ENCODE assay signal across 23 cellular contexts in the genomic region with DNA sequence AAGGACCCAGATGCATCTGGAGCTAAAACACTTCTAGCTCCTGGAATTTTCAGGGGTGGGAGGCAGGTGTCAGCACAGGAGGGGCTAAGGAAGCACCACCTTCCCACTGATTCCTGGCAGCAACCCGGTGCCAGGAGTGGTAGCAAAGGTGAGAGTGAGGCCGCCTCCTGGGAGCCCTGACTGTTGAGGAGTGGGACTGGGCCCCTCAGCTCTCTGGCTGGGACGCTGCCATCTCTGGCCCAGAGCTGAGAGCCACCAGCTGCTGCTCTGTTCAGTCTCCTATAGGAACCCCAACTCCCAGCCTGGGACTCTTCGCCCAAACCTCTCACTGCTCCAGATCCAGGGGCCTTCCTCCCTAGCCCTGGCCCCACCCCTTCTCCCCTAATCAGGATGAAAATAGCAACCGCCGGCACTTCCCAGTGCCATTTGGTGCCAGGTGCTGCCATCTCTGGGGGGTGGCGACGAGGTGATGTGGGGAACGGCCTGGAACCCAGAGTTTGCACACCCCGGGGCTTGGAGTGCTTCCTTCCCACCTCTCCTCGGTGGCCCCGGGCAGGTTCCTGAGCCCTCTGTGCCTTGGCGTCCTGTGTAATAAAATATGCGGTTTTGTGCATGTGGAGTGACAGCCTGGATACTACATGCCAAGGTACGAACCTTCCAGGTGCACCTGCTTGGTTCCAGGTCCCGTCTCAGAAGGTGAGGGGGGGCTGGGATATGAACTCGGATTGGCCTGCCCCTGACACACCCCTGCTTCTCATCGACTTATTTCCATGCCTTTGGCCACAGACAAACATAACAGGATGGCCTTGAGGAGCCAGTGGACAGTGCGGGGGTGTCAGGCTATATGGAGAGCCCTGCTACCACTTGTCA.
"Had no signal": no experiment of that assay in that cellular context is flagged by ENCODE, and none has a peak within 500 bp of the region (broad histone marks: within the 10 kb centered on the region; RNA-seq: fewer than 3 reads in every experiment).

No MANE protein-coding gene starts in this region.

- DNase-seq: activated CD4-positive, alpha-beta T cell treated with anti-CD3 and anti-CD28 coated beads, Interleukin-2, amount 50 U/mL, for 4 hours; activated naive CD4-positive, alpha-beta T cell treated with anti-CD3 and anti-CD28 coated beads for 36 hours; activated T-cell treated with anti-CD3 and anti-CD28 coated beads, Interleukin-2, amount 50 U/mL, for 1 hour; caudate nucleus; colonic mucosa; effector CD4-positive, alpha-beta T cell; esophagus squamous epithelium; glutamatergic neuron; kidney glomerular epithelial cell; nephron progenitor cell; stimulated activated CD4-positive, alpha-beta T cell treated with anti-CD3 and anti-CD28 coated beads, Interleukin-4, amount 100 ng/mL, for 4 hours; stimulated activated CD8-positive, alpha-beta memory T cell treated with anti-CD3 and anti-CD28 coated beads, Interleukin-4, amount 100 ng/mL, for 48 hours; stimulated activated naive CD8-positive, alpha-beta T cell treated with anti-CD3 and anti-CD28 coated beads, Interleukin-15, Interleukin-2, amounts not matched to agents 100 U/mL and 50 U/mL, for 24 hours; T-helper 1 cell; T1000; trophoblast cell had no signal

- H3K4me1 ChIP-seq: parathyroid adenoma had no signal

- H3K4me3 ChIP-seq: colonic mucosa, esophagus squamous epithelium, lung, skin epidermis, suprapubic skin had no signal

- H3K4me3 Mint-ChIP-seq: activated naive CD4-positive, alpha-beta T cell treated with anti-CD3 and anti-CD28 coated beads for 36 hours; mesothelial cell of epicardium; nephron progenitor cell had no signal

- H3K27me3 ChIP-seq: colonic mucosa, esophagus squamous epithelium, suprapubic skin had no signal

- H3K36me3 ChIP-seq: colonic mucosa, esophagus squamous epithelium, suprapubic skin had no signal

- H3K27ac ChIP-seq: colonic mucosa, esophagus squamous epithelium, parathyroid adenoma, skin epidermis, suprapubic skin had no signal

- H3K9me3 ChIP-seq: colonic mucosa, suprapubic skin had no signal

- H3K36me3 Mint-ChIP-seq: mesothelial cell of epicardium had no signal

- H2AFZ ChIP-seq: parathyroid adenoma had no signal

- H3K79me2 ChIP-seq: parathyroid adenoma had no signal

- H3K27ac Mint-ChIP-seq: activated naive CD4-positive, alpha-beta T cell treated with anti-CD3 and anti-CD28 coated beads for 36 hours; activated T-helper 2 cell treated with anti-CD3 and anti-CD28 coated beads, Interferon-gamma antibody, Interleukin-2, Interleukin-4, amounts not matched to agents 10 μg/mL and 5 μg/mL and 100 μg/mL, durations not matched to agents 14 hours and 24 hours and 36 hours; mesothelial cell of epicardium; nephron progenitor cell had no signal

- ATAC-seq: activated CD4-positive, CD25-positive, alpha-beta regulatory T cell treated with anti-CD3 and anti-CD28 coated beads, Interleukin-2, amount 50 U/mL, for 24 hours; stimulated activated naive CD8-positive, alpha-beta T cell treated with anti-CD3 and anti-CD28 coated beads, Interleukin-15, Interleukin-2, amounts not matched to agents 100 U/mL and 50 U/mL, for 24 hours had no signal
